ENCODE assay signal across 8 cellular contexts in the genomic region with DNA sequence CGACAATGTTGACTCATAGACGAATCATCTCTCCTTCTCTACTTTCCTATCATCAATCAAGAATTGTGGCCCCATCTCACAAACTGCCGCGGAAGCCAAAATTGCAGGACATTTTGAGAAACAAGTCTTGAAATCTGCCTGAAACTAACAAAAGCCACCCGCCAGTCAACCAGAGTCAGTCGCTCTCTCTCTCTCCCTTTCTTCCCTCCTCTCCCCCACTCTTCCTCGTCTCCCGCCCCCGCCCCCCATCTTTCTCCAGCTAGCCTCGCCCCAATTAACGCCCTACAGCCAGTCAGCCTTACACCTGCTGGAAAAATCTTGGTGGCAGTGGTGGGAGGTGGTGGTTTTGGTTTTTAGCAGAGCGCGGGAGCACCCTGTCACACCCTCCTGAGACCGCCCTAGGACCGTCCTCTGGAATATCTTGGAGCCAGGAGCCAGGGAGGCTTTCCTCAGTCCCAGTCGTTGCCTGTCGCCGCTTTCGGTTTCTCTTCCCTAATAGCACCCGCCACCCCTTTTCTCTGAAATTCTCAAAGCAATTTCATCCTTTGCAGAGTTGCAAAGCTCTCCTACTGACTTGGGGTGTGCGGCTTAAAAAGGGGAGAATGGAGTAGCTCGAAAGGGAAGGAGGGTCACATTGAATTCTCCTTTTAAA.
DNase-seq lines count a peak whose midpoint lies in the region; ATAC-seq and TF ChIP-seq lines count a peak whose summit lies in the region.

No MANE protein-coding gene starts in this region.

- peaks cover 58% of the 10 kb centered on the region for H3K4me1 Mint-ChIP-seq in CD8-positive, alpha-beta T cell (ENCODE audit: low read depth)
- H3K4me1 Mint-ChIP-seq in natural killer cell treated with Interleukin-12 subunit alpha and Interleukin-12 subunit beta and Interleukin-15 and Interleukin-18, amount 100 ng/mL, for 72 hours (ENCODE audit: low read depth in 2 of 2), result peaks cover 31 to 40% of the 10 kb centered on the region in 2 donors

- CTCF ChIA-PET in CD8-positive, alpha-beta T cell (lab: Charles Lee), result interaction anchor here (1.4 kb wide), 1 partner anchor 9 kb away, joined by 6 read pairs; no protein-coding TSS in a partner anchor

- peaks cover 37% of the 10 kb centered on the region for H3K4me1 ChIP-seq in CD8-positive, alpha-beta T cell (ENCODE audit: insufficient read depth, low read length)

- H3K36me3 Mint-ChIP-seq in CD8-positive, alpha-beta T cell, result no peaks in the 10 kb centered on the region
- peaks cover 8% of the 10 kb centered on the region for H3K36me3 Mint-ChIP-seq in natural killer cell treated with Interleukin-12 subunit alpha and Interleukin-12 subunit beta and Interleukin-15 and Interleukin-18, amount 100 ng/mL, for 72 hours

- no peak for ATAC-seq in CD8-positive, alpha-beta T cell
- no peak for ATAC-seq in natural killer cell treated with Interleukin-12 subunit alpha and Interleukin-12 subunit beta and Interleukin-15 and Interleukin-18, amount 100 ng/mL, for 72 hours
- no peak for ATAC-seq in GM19324 (IDR thresholded peaks at IDR 0.05; ENCODE audit: low FRiP score, unreplicated experiment)
- no peak for ATAC-seq in HG03025 (IDR thresholded peaks at IDR 0.05; ENCODE audit: low FRiP score, unreplicated experiment)
- no peak for ATAC-seq in GM18517 (IDR thresholded peaks at IDR 0.05; ENCODE audit: unreplicated experiment)

- DNase-seq in CD8-positive, alpha-beta T cell, result no peak
- DNase-seq in NCI-H1417 (lab: John Stamatoyannopoulos, UW), result peak in 2 of 3 experiments; percentile 74 to 91
- DNase-seq in ecto neural progenitor cell (ENCODE audit: low spot score), result peak; percentile 53
- no peak for DNase-seq in natural killer cell treated with Interleukin-12 subunit alpha and Interleukin-12 subunit beta and Interleukin-15 and Interleukin-18, amount 100 ng/mL, for 72 hours (ENCODE audit: low spot score)
- no peak for DNase-seq in NCI-H1105 (lab: John Stamatoyannopoulos, UW)

- peak overlapping the region; percentile 40 for H3K4me3 ChIP-seq in CD8-positive, alpha-beta T cell (ENCODE audit: low read depth, low read length)

- intact Hi-C loops in CD8-positive, alpha-beta T cell (cut with DNase I, micrococcal nuclease), result loop anchor here in 1 of 2 experiments (10.0 kb wide), 1 partner anchor 1587 kb away; no protein-coding TSS in a partner anchor

- no peak for TF ChIP-seq CTCF in CD8-positive, alpha-beta T cell (IDR thresholded peaks at IDR 0.05)

- no peak overlapping the region for H3K27ac Mint-ChIP-seq in CD8-positive, alpha-beta T cell
- H3K27ac Mint-ChIP-seq in natural killer cell treated with Interleukin-12 subunit alpha and Interleukin-12 subunit beta and Interleukin-15 and Interleukin-18, amount 100 ng/mL, for 72 hours, result no peak overlapping the region

- POLR2A ChIA-PET in CD8-positive, alpha-beta T cell (lab: Charles Lee), result no interaction called here

- no peaks in the 10 kb centered on the region for H3K9me3 ChIP-seq in CD8-positive, alpha-beta T cell (ENCODE audit: low read length)

- no peak overlapping the region for H3K27ac ChIP-seq in CD8-positive, alpha-beta T cell (ENCODE audit: low read depth, low read length)

- H3K27me3 Mint-ChIP-seq in CD8-positive, alpha-beta T cell (ENCODE audit: low read depth), result peaks cover 83% of the 10 kb centered on the region
- H3K27me3 Mint-ChIP-seq in natural killer cell treated with Interleukin-12 subunit alpha and Interleukin-12 subunit beta and Interleukin-15 and Interleukin-18, amount 100 ng/mL, for 72 hours, result peaks cover 58 to 88% of the 10 kb centered on the region in 2 donors

- peaks cover 41% of the 10 kb centered on the region for H3K27me3 ChIP-seq in CD8-positive, alpha-beta T cell (ENCODE audit: insufficient read depth, low read length)

- H3K4me3 Mint-ChIP-seq in CD8-positive, alpha-beta T cell, result peak overlapping the region; percentile 73
- peak overlapping the region; percentile 47 for H3K4me3 Mint-ChIP-seq in natural killer cell treated with Interleukin-12 subunit alpha and Interleukin-12 subunit beta and Interleukin-15 and Interleukin-18, amount 100 ng/mL, for 72 hours

- H3K36me3 ChIP-seq in CD8-positive, alpha-beta T cell (ENCODE audit: insufficient read depth, low read length), result no peaks in the 10 kb centered on the region

- H3K9me3 Mint-ChIP-seq in CD8-positive, alpha-beta T cell, result peaks cover 2% of the 10 kb centered on the region
- H3K9me3 Mint-ChIP-seq in natural killer cell treated with Interleukin-12 subunit alpha and Interleukin-12 subunit beta and Interleukin-15 and Interleukin-18, amount 100 ng/mL, for 72 hours, result no peaks in the 10 kb centered on the region

Comparison
In these comparisons a context has a peak if more than half of its experiments do, and no peak if none do; other contexts are left out.
1. DNase-seq: peak in NCI-H1417 (2 of 3) and ecto neural progenitor cell (single experiment); none in CD8-positive, alpha-beta T cell (0 of 7), natural killer cell treated with Interleukin-12 subunit alpha and Interleukin-12 subunit beta and Interleukin-15 and Interleukin-18, amount 100 ng/mL, for 72 hours (single experiment) and NCI-H1105 (single experiment).